ENCODE assay signal across 8 cellular contexts in genomic region chr13:44576396-44577235, GRCh38. TPM values are rescaled to one million over a fixed set of nuclear protein-coding genes. Genes with fewer than 3 reads are reported as not detected.
DNase-seq lines count a peak whose midpoint lies in the region; ATAC-seq and TF ChIP-seq lines count a peak whose summit lies in the region.

No MANE protein-coding gene starts in this region.

- H3K27me3 Mint-ChIP-seq in activated CD8-positive, alpha-beta T cell treated with anti-CD3 and anti-CD28 coated beads for 36 hours = no peaks in the 10 kb centered on the region
- no peaks in the 10 kb centered on the region for H3K27me3 Mint-ChIP-seq in nephron (ENCODE audit: low read depth)

- H3K36me3 ChIP-seq in thyroid gland = no peaks in the 10 kb centered on the region

- H3K27me3 ChIP-seq in HL-60 (ENCODE audit: insufficient read depth, poor library complexity, severe bottlenecking) (peaks cover 17% of the 10 kb centered on the region), thyroid gland (no peaks in the 10 kb centered on the region)

- peak overlapping the region; percentile 77 for H3K4me3 ChIP-seq in HL-60 (replicated peaks; ENCODE audit: insufficient read depth, low read length)
- peak overlapping the region; percentile 67 to 88 (median 74) for H3K4me3 ChIP-seq in thyroid gland (replicated peaks in 1 of 3)

- peaks cover 43% of the 10 kb centered on the region for H3K4me1 Mint-ChIP-seq in activated CD8-positive, alpha-beta T cell treated with anti-CD3 and anti-CD28 coated beads for 36 hours (ENCODE audit: low read depth)
- peaks cover 45% of the 10 kb centered on the region for H3K4me1 Mint-ChIP-seq in nephron

- ATAC-seq in activated CD8-positive, alpha-beta T cell treated with anti-CD3 and anti-CD28 coated beads for 36 hours = peak; percentile 4

- peaks cover 18 to 21% of the 10 kb centered on the region in 2 donors for H3K4me1 ChIP-seq in thyroid gland

- peak overlapping the region; percentile 91 for H3K4me3 Mint-ChIP-seq in activated CD8-positive, alpha-beta T cell treated with anti-CD3 and anti-CD28 coated beads for 36 hours
- H3K4me3 Mint-ChIP-seq in nephron = peak overlapping the region; percentile 99

- peaks cover 5% of the 10 kb centered on the region for H3K36me3 Mint-ChIP-seq in activated CD8-positive, alpha-beta T cell treated with anti-CD3 and anti-CD28 coated beads for 36 hours (ENCODE audit: low read depth)
- H3K36me3 Mint-ChIP-seq in nephron (ENCODE audit: low read depth) = peaks cover 27% of the 10 kb centered on the region

- no peak for TF ChIP-seq CTCF in GM20000 (IDR thresholded peaks at IDR 0.05; ENCODE audit: extremely low read depth, missing control alignments)
- TF ChIP-seq CTCF in HL-60 (IDR thresholded peaks at IDR 0.05; ENCODE audit: insufficient read depth, low read length) = no peak
- no peak for TF ChIP-seq CTCF in activated CD8-positive, alpha-beta T cell treated with anti-CD3 and anti-CD28 coated beads for 36 hours (IDR thresholded peaks at IDR 0.05)
- no peak for TF ChIP-seq CTCF in nephron (IDR thresholded peaks at IDR 0.05; ENCODE audit: unreplicated experiment in 3 of 3)
- TF ChIP-seq CTCF in thyroid gland (IDR thresholded peaks at IDR 0.05) = no peak

- CTCF ChIA-PET in activated CD8-positive, alpha-beta T cell treated with anti-CD3 and anti-CD28 coated beads for 36 hours (lab: Charles Lee) = interaction anchor here (1.5 to 4.4 kb wide), 3 partner anchors 12 to 342 kb away, joined by 3 to 22 read pairs (median 13); no protein-coding TSS in a partner anchor

- H3K9me3 Mint-ChIP-seq in activated CD8-positive, alpha-beta T cell treated with anti-CD3 and anti-CD28 coated beads for 36 hours = no peaks in the 10 kb centered on the region
- no peaks in the 10 kb centered on the region for H3K9me3 Mint-ChIP-seq in nephron

- 0 to 1% methylated on average over 14 to 36 of the region's 109 CpGs for WGBS in thyroid gland, 2 donors

- intact Hi-C loops in activated CD8-positive, alpha-beta T cell treated with anti-CD3 and anti-CD28 coated beads for 36 hours (cut with micrococcal nuclease) = loop anchor here (5.0 kb wide), 1 partner anchor 94 kb away; no protein-coding TSS in a partner anchor
- intact Hi-C loops in thyroid gland (cut with DNase I) = loop anchor here (10.0 kb wide), 2 partner anchors 82 to 408 kb away; partner anchors contain the start of genes GPALPP1 and NUFIP1
- intact Hi-C loops in posterior vena cava (cut with DNase I) = loop anchor here in 1 of 2 donors (10.0 kb wide), 2 partner anchors 92 to 138 kb away; no protein-coding TSS in a partner anchor

- DNase-seq in CD1c-positive myeloid dendritic cell (ENCODE audit: extremely low spot score) (peak; percentile 40), GM20000 (ENCODE audit: low spot score) (peak; percentile 65), HL-60 (ENCODE audit: low read depth in 1 of 2, low spot score in 1 of 2) (peak in 1 of 2 experiments; percentile 20), erythroblast (lab: John Stamatoyannopoulos, UW) (peak; percentile 65 to 75), thyroid gland (peak in 1 of 2 donors; percentile 21), posterior vena cava (ENCODE audit: low spot score) (no peak)
- DNase-seq in activated CD8-positive, alpha-beta T cell treated with anti-CD3 and anti-CD28 coated beads for 36 hours = peak; percentile 38

- H3K9me3 ChIP-seq in thyroid gland = no peaks in the 10 kb centered on the region

- H3K27ac Mint-ChIP-seq in activated CD8-positive, alpha-beta T cell treated with anti-CD3 and anti-CD28 coated beads for 36 hours = peak overlapping the region; percentile 92
- H3K27ac Mint-ChIP-seq in nephron = peak overlapping the region; percentile 91 to 98 (median 96)

- no peak for TF ChIP-seq POLR2A in erythroblast (IDR thresholded peaks at IDR 0.05; ENCODE audit: low read length)
- no peak for TF ChIP-seq POLR2A in thyroid gland (IDR thresholded peaks at IDR 0.05)

- POLR2A ChIA-PET in activated CD8-positive, alpha-beta T cell treated with anti-CD3 and anti-CD28 coated beads for 36 hours (lab: Charles Lee) = interaction anchor here (1.4 kb wide), 1 partner anchor 19 kb away, joined by 3 read pairs; no protein-coding TSS in a partner anchor

- H3K27ac ChIP-seq in HL-60 (replicated peaks) (peak overlapping the region; percentile 80), thyroid gland (peak overlapping the region; percentile 86 to 99 (median 97))

RNA-seq across cellular contexts. Expression of gene TSC22D1, which starts 0.5 kb away (rescaled TPM):
- 1 to 10 TPM; 7.6 to 9.6 TPM for total RNA-seq in activated CD8-positive, alpha-beta T cell treated with anti-CD3 and anti-CD28 coated beads for 36 hours
- total RNA-seq in thyroid gland (100 to 1,000 TPM in 1 of 4 donors, 10 to 100 TPM in 3; 78.0 to 103 (median 90.5) TPM), posterior vena cava (100 to 1,000 TPM; 182 to 197 TPM)

Comparison
In these comparisons a context has a peak if more than half of its experiments do, and no peak if none do; other contexts are left out.
1. RNA of gene TSC22D1, which starts 0.5 kb away (total RNA-seq): 182 to 197 TPM in posterior vena cava and 78.0 to 103 TPM in thyroid gland; 7.6 to 9.6 TPM in activated CD8-positive, alpha-beta T cell treated with anti-CD3 and anti-CD28 coated beads for 36 hours; every median in the first group is over 4 times any median in the second.